ENCODE assay signal across 16 cellular contexts in the genomic region with DNA sequence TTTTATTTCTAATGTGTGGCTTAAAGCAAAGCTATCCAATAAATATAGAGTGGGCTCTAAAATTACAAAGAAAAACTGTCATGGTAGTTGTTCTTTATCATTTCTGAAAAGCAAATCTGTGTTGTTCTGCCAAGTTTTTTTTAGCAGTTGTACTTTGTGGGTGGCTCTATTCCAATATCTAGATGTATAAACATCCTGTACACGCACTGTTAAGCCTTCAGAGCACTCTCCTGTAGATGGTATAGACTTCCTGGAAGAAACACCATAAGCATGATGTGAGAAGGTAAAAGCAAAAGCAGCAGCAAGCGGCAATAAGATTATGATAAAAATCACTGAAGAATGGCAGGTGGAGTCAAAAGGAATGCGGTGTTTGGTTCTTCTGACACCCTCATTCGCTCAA.
"Had no signal": no experiment of that assay in that cellular context is flagged by ENCODE, and none has a peak within 500 bp of the region (broad histone marks: within the 10 kb centered on the region; RNA-seq: fewer than 3 reads in every experiment).

No MANE protein-coding gene starts in this region.

- H3K36me3 ChIP-seq: SJSA1, upper lobe of right lung had no signal

- DNase-seq: activated CD8-positive, alpha-beta memory T cell treated with anti-CD3 and anti-CD28 coated beads, Interleukin-2, amount 50 U/mL, for 4 hours; activated CD8-positive, alpha-beta T cell treated with anti-CD3 and anti-CD28 coated beads for 36 hours; activated gamma-delta T cell treated with Interleukin-2 at 50 U/mL for 16 hours; activated naive CD8-positive, alpha-beta T cell treated with anti-CD3 and anti-CD28 coated beads, Interleukin-2, amount 50 U/mL, for 24 hours; activated T-cell treated with anti-CD3 and anti-CD28 coated beads, Interleukin-2, amount 50 U/mL, for 72 hours; central memory CD4-positive, alpha-beta T cell; glutamatergic neuron; midbrain; naive B cell; posterior cingulate gyrus; stimulated activated CD4-positive, alpha-beta T cell treated with anti-CD3 and anti-CD28 coated beads, Interleukin-12 subunit alpha, Interleukin-12 subunit beta, amount 100 ng/mL, for 4 hours; stimulated activated naive CD4-positive, alpha-beta T cell treated with Interleukin-2 at 50 U/mL for 16 hours; SW 1271; upper lobe of right lung had no signal

- H3K27me3 ChIP-seq: SJSA1, upper lobe of right lung had no signal

- H3K27ac ChIP-seq: SJSA1, upper lobe of right lung had no signal

- H3K4me1 ChIP-seq: upper lobe of right lung had no signal

- H3K9me3 ChIP-seq: SJSA1, upper lobe of right lung had no signal

- H3K4me3 ChIP-seq: SJSA1, upper lobe of right lung had no signal

- ATAC-seq: activated CD8-positive, alpha-beta T cell treated with anti-CD3 and anti-CD28 coated beads for 36 hours; activated naive CD8-positive, alpha-beta T cell treated with anti-CD3 and anti-CD28 coated beads, Interleukin-2, amount 50 U/mL, for 24 hours; activated T-cell treated with anti-CD3 and anti-CD28 coated beads, Interleukin-2, amount 50 U/mL, for 72 hours; sciatic nerve; upper lobe of right lung had no signal
